ENCODE assay signal across 1 cellular context in the genomic region with DNA sequence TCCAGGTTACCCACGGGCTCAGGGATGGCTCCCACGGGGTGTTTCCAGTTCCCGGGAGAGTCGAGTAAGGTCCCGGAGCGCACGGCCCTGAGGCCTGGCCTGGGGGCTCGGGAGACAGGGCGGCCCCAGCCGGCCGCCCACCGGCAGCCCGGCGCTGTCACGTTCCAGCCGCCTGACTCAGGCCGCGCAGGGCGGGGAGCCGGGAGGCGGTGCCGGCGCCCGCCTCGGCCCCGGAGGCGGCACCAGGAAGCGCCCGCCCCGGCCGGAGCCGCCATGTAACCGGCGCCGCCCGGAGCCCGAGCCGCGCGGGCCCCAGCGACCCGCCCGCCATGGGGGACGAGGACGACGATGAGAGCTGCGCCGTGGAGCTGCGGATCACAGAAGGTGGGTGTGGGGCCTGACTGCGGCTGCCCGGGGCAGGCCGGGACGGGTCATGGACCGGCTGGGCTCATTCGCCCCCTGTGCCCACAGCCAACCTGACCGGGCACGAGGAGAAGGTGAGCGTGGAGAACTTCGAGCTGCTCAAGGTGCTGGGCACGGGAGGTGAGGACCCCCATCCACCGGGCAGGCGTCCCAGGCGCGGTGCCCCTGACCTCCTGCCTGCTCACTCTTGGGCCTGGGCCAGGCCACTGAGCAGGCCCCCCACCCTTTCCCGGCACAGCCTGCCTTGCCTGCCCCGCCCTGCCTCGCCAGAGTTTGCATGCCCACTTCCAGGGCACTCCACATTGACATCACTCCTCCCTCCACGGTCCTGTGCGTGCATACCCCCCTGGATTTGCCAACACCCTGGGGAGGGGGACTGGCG.
TF ChIP-seq lines count a peak whose summit lies in the region.

TSS of gene RPS6KA4 (plus strand) at position 256 of the 805 bp plus-strand sequence. CDS start at position 330, 74 bp downstream.

TF ChIP-seq in HepG2, 621 proteins besides CTCF, POLR2A, EP300 and RAD21 (continued from another document and continues in another):
- TF ChIP-seq, protein P1, sequence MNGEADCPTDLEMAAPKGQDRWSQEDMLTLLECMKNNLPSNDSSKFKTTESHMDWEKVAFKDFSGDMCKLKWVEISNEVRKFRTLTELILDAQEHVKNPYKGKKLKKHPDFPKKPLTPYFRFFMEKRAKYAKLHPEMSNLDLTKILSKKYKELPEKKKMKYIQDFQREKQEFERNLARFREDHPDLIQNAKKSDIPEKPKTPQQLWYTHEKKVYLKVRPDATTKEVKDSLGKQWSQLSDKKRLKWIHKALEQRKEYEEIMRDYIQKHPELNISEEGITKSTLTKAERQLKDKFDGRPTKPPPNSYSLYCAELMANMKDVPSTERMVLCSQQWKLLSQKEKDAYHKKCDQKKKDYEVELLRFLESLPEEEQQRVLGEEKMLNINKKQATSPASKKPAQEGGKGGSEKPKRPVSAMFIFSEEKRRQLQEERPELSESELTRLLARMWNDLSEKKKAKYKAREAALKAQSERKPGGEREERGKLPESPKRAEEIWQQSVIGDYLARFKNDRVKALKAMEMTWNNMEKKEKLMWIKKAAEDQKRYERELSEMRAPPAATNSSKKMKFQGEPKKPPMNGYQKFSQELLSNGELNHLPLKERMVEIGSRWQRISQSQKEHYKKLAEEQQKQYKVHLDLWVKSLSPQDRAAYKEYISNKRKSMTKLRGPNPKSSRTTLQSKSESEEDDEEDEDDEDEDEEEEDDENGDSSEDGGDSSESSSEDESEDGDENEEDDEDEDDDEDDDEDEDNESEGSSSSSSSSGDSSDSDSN (CRISPR knock-in tag; IDR thresholded peaks at IDR 0.05) = peak; percentile 73
- TF ChIP-seq ZNF775 (CRISPR knock-in tag; IDR thresholded peaks at IDR 0.05; ENCODE audit: borderline replicate concordance) (no peak), ARNTL (CRISPR knock-in tag; IDR thresholded peaks at IDR 0.05) (peak; percentile 50), MAX (IDR thresholded peaks at IDR 0.05) (peak; percentile 66), HNF4G (IDR thresholded peaks at IDR 0.05; ENCODE audit: borderline replicate concordance, low read depth, low read length) (peak; percentile 36; the same call in 1 of the 2 replicates), HNF4G (CRISPR knock-in tag; IDR thresholded peaks at IDR 0.05; ENCODE audit: borderline replicate concordance, low read depth) (0 out of 2 replicates have a peak, but pooled peaks have one; percentile 43), ARNT2 (CRISPR knock-in tag; IDR thresholded peaks at IDR 0.05; ENCODE audit: low read depth) (peak; percentile 32; the same call in 1 of the 2 replicates), BHLHE40 (IDR thresholded peaks at IDR 0.05; ENCODE audit: low read length) (peak; percentile 79), PHF21A (CRISPR knock-in tag; IDR thresholded peaks at IDR 0.05) (no peak), FOXA1 (IDR thresholded peaks at IDR 0.05) (no peak), FOXA1 (CRISPR knock-in tag; IDR thresholded peaks at IDR 0.05) (no peak), ZNF225 (CRISPR knock-in tag; IDR thresholded peaks at IDR 0.05) (peak; percentile 71; the same call in 1 of the 2 replicates), NFE2L1 (CRISPR knock-in tag; IDR thresholded peaks at IDR 0.05; ENCODE audit: borderline replicate concordance) (0 out of 2 replicates have a peak, but pooled peaks have one; percentile 71), HNRNPL (IDR thresholded peaks at IDR 0.05; ENCODE audit: low read depth, low read length) (peak; percentile 76), SAFB2 (CRISPR knock-in tag; IDR thresholded peaks at IDR 0.05; ENCODE audit: borderline replicate concordance, low read depth) (peak; percentile 58; the same call in 1 of the 2 replicates), ZNF354B (CRISPR knock-in tag; IDR thresholded peaks at IDR 0.05) (0 out of 2 replicates have a peak, but pooled peaks have one; percentile 32), ZNF589 (CRISPR knock-in tag; conservative IDR thresholded peaks at IDR 0.05) (0 out of 2 replicates have a peak, but pooled peaks have one; percentile 37), RELA (CRISPR knock-in tag; IDR thresholded peaks at IDR 0.05) (no peak; the same call in 1 of the 2 replicates), ZBTB38 (CRISPR knock-in tag; IDR thresholded peaks at IDR 0.05) (no peak; the same call in 1 of the 2 replicates), SP4 (CRISPR knock-in tag; IDR thresholded peaks at IDR 0.05) (peak; percentile 22; the same call in 1 of the 2 replicates), CENPBD1 (CRISPR knock-in tag; IDR thresholded peaks at IDR 0.05; ENCODE audit: borderline replicate concordance, low read depth) (no peak), ZNF138 (CRISPR knock-in tag; IDR thresholded peaks at IDR 0.05; ENCODE audit: low read depth) (peak; percentile 67; the same call in 1 of the 2 replicates), TCF7 (IDR thresholded peaks at IDR 0.05; ENCODE audit: low read depth) (no peak), ZBTB3 (CRISPR knock-in tag; IDR thresholded peaks at IDR 0.05; ENCODE audit: borderline replicate concordance, low read depth) (no peak), KLF13 (CRISPR knock-in tag; IDR thresholded peaks at IDR 0.05) (0 out of 2 replicates have a peak, but pooled peaks have one; percentile 50), ZZZ3 (CRISPR knock-in tag; IDR thresholded peaks at IDR 0.05; ENCODE audit: borderline replicate concordance) (no peak), FOSL1 (CRISPR knock-in tag; IDR thresholded peaks at IDR 0.05; ENCODE audit: borderline replicate concordance) (no peak), ZNF850 (CRISPR knock-in tag; conservative IDR thresholded peaks at IDR 0.05) (no peak), ZNF574 (CRISPR knock-in tag; IDR thresholded peaks at IDR 0.05) (peak; percentile 21; the same call in 1 of the 2 replicates), HIVEP1 (CRISPR knock-in tag; IDR thresholded peaks at IDR 0.05) (no peak), TP53 (CRISPR knock-in tag; conservative IDR thresholded peaks at IDR 0.05) (no peak), CHD2 (IDR thresholded peaks at IDR 0.05; ENCODE audit: low read depth, low read length) (no peak), GABPB1 (CRISPR knock-in tag; IDR thresholded peaks at IDR 0.05) (peak; percentile 55; the same call in 1 of the 2 replicates)
- TF ChIP-seq, protein P2, sequence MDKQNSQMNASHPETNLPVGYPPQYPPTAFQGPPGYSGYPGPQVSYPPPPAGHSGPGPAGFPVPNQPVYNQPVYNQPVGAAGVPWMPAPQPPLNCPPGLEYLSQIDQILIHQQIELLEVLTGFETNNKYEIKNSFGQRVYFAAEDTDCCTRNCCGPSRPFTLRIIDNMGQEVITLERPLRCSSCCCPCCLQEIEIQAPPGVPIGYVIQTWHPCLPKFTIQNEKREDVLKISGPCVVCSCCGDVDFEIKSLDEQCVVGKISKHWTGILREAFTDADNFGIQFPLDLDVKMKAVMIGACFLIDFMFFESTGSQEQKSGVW (CRISPR knock-in tag; IDR thresholded peaks at IDR 0.05; ENCODE audit: borderline replicate concordance) = no peak
- TF ChIP-seq, protein P3, sequence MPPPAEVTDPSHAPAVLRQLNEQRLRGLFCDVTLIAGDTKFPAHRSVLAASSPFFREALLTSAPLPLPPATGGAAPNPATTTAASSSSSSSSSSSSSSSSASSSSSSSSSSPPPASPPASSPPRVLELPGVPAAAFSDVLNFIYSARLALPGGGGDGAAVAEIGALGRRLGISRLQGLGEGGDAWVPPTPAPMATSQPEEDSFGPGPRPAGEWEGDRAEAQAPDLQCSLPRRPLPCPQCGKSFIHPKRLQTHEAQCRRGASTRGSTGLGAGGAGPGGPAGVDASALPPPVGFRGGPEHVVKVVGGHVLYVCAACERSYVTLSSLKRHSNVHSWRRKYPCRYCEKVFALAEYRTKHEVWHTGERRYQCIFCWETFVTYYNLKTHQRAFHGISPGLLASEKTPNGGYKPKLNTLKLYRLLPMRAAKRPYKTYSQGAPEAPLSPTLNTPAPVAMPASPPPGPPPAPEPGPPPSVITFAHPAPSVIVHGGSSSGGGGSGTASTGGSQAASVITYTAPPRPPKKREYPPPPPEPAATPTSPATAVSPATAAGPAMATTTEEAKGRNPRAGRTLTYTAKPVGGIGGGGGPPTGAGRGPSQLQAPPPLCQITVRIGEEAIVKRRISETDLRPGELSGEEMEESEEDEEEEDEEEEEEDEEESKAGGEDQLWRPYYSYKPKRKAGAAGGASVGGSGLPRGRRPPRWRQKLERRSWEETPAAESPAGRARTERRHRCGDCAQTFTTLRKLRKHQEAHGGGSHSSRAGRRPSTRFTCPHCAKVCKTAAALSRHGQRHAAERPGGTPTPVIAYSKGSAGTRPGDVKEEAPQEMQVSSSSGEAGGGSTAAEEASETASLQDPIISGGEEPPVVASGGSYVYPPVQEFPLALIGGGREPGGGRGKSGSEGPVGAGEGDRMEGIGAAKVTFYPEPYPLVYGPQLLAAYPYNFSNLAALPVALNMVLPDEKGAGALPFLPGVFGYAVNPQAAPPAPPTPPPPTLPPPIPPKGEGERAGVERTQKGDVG (CRISPR knock-in tag; IDR thresholded peaks at IDR 0.05; ENCODE audit: borderline replicate concordance) = 0 out of 2 replicates have a peak, but pooled peaks have one; percentile 28
- TF ChIP-seq, protein P4, sequence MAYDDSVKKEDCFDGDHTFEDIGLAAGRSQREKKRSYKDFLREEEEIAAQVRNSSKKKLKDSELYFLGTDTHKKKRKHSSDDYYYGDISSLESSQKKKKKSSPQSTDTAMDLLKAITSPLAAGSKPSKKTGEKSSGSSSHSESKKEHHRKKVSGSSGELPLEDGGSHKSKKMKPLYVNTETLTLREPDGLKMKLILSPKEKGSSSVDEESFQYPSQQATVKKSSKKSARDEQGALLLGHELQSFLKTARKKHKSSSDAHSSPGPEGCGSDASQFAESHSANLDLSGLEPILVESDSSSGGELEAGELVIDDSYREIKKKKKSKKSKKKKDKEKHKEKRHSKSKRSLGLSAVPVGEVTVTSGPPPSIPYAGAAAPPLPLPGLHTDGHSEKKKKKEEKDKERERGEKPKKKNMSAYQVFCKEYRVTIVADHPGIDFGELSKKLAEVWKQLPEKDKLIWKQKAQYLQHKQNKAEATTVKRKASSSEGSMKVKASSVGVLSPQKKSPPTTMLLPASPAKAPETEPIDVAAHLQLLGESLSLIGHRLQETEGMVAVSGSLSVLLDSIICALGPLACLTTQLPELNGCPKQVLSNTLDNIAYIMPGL (CRISPR knock-in tag; IDR thresholded peaks at IDR 0.05; ENCODE audit: borderline replicate concordance in 1 of 2, low read depth in 1 of 2) = peak in 1 of 2 experiments; percentile 19; a peak in 1 of 4 replicates
- TF ChIP-seq, protein P5, sequence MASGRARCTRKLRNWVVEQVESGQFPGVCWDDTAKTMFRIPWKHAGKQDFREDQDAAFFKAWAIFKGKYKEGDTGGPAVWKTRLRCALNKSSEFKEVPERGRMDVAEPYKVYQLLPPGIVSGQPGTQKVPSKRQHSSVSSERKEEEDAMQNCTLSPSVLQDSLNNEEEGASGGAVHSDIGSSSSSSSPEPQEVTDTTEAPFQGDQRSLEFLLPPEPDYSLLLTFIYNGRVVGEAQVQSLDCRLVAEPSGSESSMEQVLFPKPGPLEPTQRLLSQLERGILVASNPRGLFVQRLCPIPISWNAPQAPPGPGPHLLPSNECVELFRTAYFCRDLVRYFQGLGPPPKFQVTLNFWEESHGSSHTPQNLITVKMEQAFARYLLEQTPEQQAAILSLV (CRISPR knock-in tag; IDR thresholded peaks at IDR 0.05; ENCODE audit: borderline replicate concordance) = 0 out of 2 replicates have a peak, but pooled peaks have one; percentile 49
- TF ChIP-seq, protein P6, sequence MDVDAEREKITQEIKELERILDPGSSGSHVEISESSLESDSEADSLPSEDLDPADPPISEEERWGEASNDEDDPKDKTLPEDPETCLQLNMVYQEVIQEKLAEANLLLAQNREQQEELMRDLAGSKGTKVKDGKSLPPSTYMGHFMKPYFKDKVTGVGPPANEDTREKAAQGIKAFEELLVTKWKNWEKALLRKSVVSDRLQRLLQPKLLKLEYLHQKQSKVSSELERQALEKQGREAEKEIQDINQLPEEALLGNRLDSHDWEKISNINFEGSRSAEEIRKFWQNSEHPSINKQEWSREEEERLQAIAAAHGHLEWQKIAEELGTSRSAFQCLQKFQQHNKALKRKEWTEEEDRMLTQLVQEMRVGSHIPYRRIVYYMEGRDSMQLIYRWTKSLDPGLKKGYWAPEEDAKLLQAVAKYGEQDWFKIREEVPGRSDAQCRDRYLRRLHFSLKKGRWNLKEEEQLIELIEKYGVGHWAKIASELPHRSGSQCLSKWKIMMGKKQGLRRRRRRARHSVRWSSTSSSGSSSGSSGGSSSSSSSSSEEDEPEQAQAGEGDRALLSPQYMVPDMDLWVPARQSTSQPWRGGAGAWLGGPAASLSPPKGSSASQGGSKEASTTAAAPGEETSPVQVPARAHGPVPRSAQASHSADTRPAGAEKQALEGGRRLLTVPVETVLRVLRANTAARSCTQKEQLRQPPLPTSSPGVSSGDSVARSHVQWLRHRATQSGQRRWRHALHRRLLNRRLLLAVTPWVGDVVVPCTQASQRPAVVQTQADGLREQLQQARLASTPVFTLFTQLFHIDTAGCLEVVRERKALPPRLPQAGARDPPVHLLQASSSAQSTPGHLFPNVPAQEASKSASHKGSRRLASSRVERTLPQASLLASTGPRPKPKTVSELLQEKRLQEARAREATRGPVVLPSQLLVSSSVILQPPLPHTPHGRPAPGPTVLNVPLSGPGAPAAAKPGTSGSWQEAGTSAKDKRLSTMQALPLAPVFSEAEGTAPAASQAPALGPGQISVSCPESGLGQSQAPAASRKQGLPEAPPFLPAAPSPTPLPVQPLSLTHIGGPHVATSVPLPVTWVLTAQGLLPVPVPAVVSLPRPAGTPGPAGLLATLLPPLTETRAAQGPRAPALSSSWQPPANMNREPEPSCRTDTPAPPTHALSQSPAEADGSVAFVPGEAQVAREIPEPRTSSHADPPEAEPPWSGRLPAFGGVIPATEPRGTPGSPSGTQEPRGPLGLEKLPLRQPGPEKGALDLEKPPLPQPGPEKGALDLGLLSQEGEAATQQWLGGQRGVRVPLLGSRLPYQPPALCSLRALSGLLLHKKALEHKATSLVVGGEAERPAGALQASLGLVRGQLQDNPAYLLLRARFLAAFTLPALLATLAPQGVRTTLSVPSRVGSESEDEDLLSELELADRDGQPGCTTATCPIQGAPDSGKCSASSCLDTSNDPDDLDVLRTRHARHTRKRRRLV (CRISPR knock-in tag; IDR thresholded peaks at IDR 0.05) = no peak; the same call in 1 of the 2 replicates
